ENCODE assay signal across 23 cellular contexts in the genomic region with DNA sequence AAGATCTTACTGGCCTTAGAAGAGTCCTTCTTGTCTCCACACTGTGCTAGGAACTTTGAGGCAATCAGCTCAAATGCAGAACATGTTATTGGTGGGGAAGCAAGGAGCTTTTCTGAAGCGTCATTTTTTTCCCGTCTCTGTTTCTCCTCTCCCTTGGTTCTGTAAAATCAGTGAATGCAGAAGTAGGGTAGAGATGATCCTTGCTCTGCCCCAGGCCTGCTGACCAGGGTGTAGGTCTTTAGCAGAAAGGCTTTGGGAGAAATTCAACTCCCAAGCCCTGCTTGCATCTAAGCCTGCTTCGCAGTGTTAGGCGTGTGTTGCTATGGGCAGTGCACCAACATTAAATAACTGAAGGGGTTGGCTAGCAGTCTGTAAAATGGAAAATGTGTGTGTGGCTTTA. TPM values are rescaled to one million over a fixed set of nuclear protein-coding genes. Genes with fewer than 3 reads are reported as not detected.
DNase-seq lines count a peak whose midpoint lies in the region; ATAC-seq, FAIRE-seq and TF ChIP-seq lines count a peak whose summit lies in the region.
"Had no signal": no experiment of that assay in that cellular context is flagged by ENCODE, and none has a peak within 500 bp of the region (broad histone marks: within the 10 kb centered on the region; RNA-seq: fewer than 3 reads in every experiment).

No MANE protein-coding gene starts in this region.

- no peak overlapping the region for H3K4me2 ChIP-seq in HepG2 (ENCODE audit: low read depth, low read length)

- WGBS in right lobe of liver (ENCODE audit: insufficient coverage, low coverage, low lambda C conversion rate, missing lambda C conversion rate) = 90% methylated on average over 4 of the region's 4 CpGs
- WGBS in HepG2 (ENCODE audit: low lambda C conversion rate) = over 99% methylated on average over 4 of the region's 4 CpGs
- WGBS in gastroesophageal sphincter (ENCODE audit: low coverage in 1 of 2), 2 donors = 62 to 70% methylated on average over 2 to 3 of the region's 4 CpGs

- no peak for TF ChIP-seq CTCF in right lobe of liver (IDR thresholded peaks at IDR 0.05)
- TF ChIP-seq CTCF in HepG2 (CRISPR knock-in tag; IDR thresholded peaks at IDR 0.05) = no peak
- TF ChIP-seq CTCF in gastroesophageal sphincter (IDR thresholded peaks at IDR 0.05) = no peak
- no peak for TF ChIP-seq CTCF in nephron progenitor cell (IDR thresholded peaks at IDR 0.05)

- no TSS peak for BruUV-seq in HepG2 (replicated peaks; lab: Mats Ljungman, UMichigan)

- peaks cover 31% of the 10 kb centered on the region for H3K36me3 Mint-ChIP-seq in nephron progenitor cell (ENCODE audit: low read depth)
- H3K36me3 Mint-ChIP-seq: activated naive CD8-positive, alpha-beta T cell treated with anti-CD3 and anti-CD28 coated beads for 36 hours had no signal

- TF ChIP-seq POLR2A in right lobe of liver (IDR thresholded peaks at IDR 0.05) (no peak), HepG2 (IDR thresholded peaks at IDR 0.05; ENCODE audit: insufficient read depth in 1 of 2, low read depth in 2 of 2, low read length in 2 of 2) (no peak), gastroesophageal sphincter (IDR thresholded peaks at IDR 0.05) (no peak)

- ATAC-seq in right lobe of liver (peak; percentile 24 to 65 (median 51)), HepG2 (no peak; the same call in 2 of the 3 replicates), gastroesophageal sphincter (peak; percentile 46), GM21825 (IDR thresholded peaks at IDR 0.05; ENCODE audit: unreplicated experiment) (no peak)
- no peak for ATAC-seq in stimulated activated naive CD8-positive, alpha-beta T cell treated with anti-CD3 and anti-CD28 coated beads, Interleukin-15, Interleukin-2, amounts not matched to agents 100 U/mL and 50 U/mL, for 24 hours
- ATAC-seq: activated CD4-positive, alpha-beta T cell treated with anti-CD3 and anti-CD28 coated beads for 36 hours; K562 had no signal

- H3K9me3 ChIP-seq in right lobe of liver (no peaks in the 10 kb centered on the region), HepG2 (ENCODE audit: low read length) (no peaks in the 10 kb centered on the region), gastroesophageal sphincter (no peaks in the 10 kb centered on the region)
- H3K9me3 ChIP-seq: MG63 had no signal

- CTCF ChIA-PET in HepG2 (lab: Yijun Ruan, JAX; ENCODE audit: low intra/inter-chr PET ratio, low total read pairs) = no interaction called here

- H3K27ac Mint-ChIP-seq in nephron progenitor cell = peak overlapping the region; percentile 95
- H3K27ac Mint-ChIP-seq: activated CD4-positive, alpha-beta T cell treated with anti-CD3 and anti-CD28 coated beads for 36 hours; activated naive CD8-positive, alpha-beta T cell treated with anti-CD3 and anti-CD28 coated beads for 36 hours; B cell; stimulated activated naive CD8-positive, alpha-beta T cell treated with anti-CD3 and anti-CD28 coated beads, Interleukin-15, Interleukin-2, amounts not matched to agents 100 ng/mL and 50 ng/mL, for 24 hours had no signal

- no peak for FAIRE-seq in HepG2 (lab: Jason Lieb, UNC)
- FAIRE-seq: islet of Langerhans, K562 had no signal

- POLR2A ChIA-PET in HepG2 (lab: Yijun Ruan, JAX) = no interaction called here

- no peaks in the 10 kb centered on the region for H3K27me3 ChIP-seq in right lobe of liver
- no peaks in the 10 kb centered on the region for H3K27me3 ChIP-seq in HepG2 (ENCODE audit: control insufficient read depth in 1 of 2, insufficient read depth in 2 of 2, low read length in 2 of 2)
- H3K27me3 ChIP-seq in gastroesophageal sphincter = no peaks in the 10 kb centered on the region
- H3K27me3 ChIP-seq: MG63 had no signal

- H3K9me3 Mint-ChIP-seq in nephron progenitor cell = no peaks in the 10 kb centered on the region
- H3K9me3 Mint-ChIP-seq: activated naive CD8-positive, alpha-beta T cell treated with anti-CD3 and anti-CD28 coated beads for 36 hours; stimulated activated naive CD8-positive, alpha-beta T cell treated with anti-CD3 and anti-CD28 coated beads, Interleukin-15, Interleukin-2, amounts not matched to agents 100 ng/mL and 50 ng/mL, for 24 hours had no signal

- TF ChIP-seq RAD21 in HepG2 (CRISPR knock-in tag; IDR thresholded peaks at IDR 0.05) = no peak

- H3K36me3 ChIP-seq in right lobe of liver = no peaks in the 10 kb centered on the region
- peaks cover 0 to 3% of the 10 kb centered on the region in 2 experiments; a peak in 2 of 5 replicates for H3K36me3 ChIP-seq in HepG2 (replicated peaks in 1 of 2; ENCODE audit: control insufficient read depth in 1 of 2, insufficient read depth in 2 of 2, low read length in 2 of 2)
- peaks cover 0 to 20% of the 10 kb centered on the region in 2 donors for H3K36me3 ChIP-seq in gastroesophageal sphincter

- H3K27me3 Mint-ChIP-seq in nephron progenitor cell (ENCODE audit: low read depth, poor library complexity) = no peaks in the 10 kb centered on the region

- peaks cover 22% of the 10 kb centered on the region for H3K4me1 Mint-ChIP-seq in nephron progenitor cell
- H3K4me1 Mint-ChIP-seq: activated CD4-positive, alpha-beta T cell treated with anti-CD3 and anti-CD28 coated beads for 36 hours; B cell had no signal

- H2AFZ ChIP-seq in HepG2 (ENCODE audit: low read length) = no peak overlapping the region

- no peak overlapping the region for H3K9ac ChIP-seq in HepG2 (ENCODE audit: insufficient read depth, low read depth, low read length)

- H3K4me3 Mint-ChIP-seq in nephron progenitor cell = no peak overlapping the region
- H3K4me3 Mint-ChIP-seq: activated CD4-positive, alpha-beta T cell treated with anti-CD3 and anti-CD28 coated beads for 36 hours; activated naive CD8-positive, alpha-beta T cell treated with anti-CD3 and anti-CD28 coated beads for 36 hours; B cell; stimulated activated naive CD8-positive, alpha-beta T cell treated with anti-CD3 and anti-CD28 coated beads, Interleukin-15, Interleukin-2, amounts not matched to agents 100 ng/mL and 50 ng/mL, for 24 hours had no signal

- H3K27ac ChIP-seq in right lobe of liver (no peak overlapping the region), HepG2 (ENCODE audit: extremely low read length, insufficient read depth, low read length) (no peak overlapping the region), gastroesophageal sphincter (no peak overlapping the region)

- H3K4me3 ChIP-seq in right lobe of liver (no peak overlapping the region), HepG2 (replicated peaks in 1 of 3; ENCODE audit: insufficient read depth in 1 of 3, low read depth in 2 of 3, low read length in 3 of 3) (no peak overlapping the region), gastroesophageal sphincter (no peak overlapping the region)
- H3K4me3 ChIP-seq: K562, MG63 had no signal

- H4K20me1 ChIP-seq in HepG2 (ENCODE audit: insufficient read depth, low read length) = no peaks in the 10 kb centered on the region

- no peaks in the 10 kb centered on the region for H3K79me2 ChIP-seq in HepG2 (ENCODE audit: insufficient read depth, low read length)

- H3K4me1 ChIP-seq in right lobe of liver (peaks cover 0 to 11% (median 0%) of the 10 kb centered on the region in 4 donors), HepG2 (ENCODE audit: insufficient read depth, low read length) (no peaks in the 10 kb centered on the region), gastroesophageal sphincter (peaks cover 0 to 21% (median 0%) of the 10 kb centered on the region in 3 donors)

- TF ChIP-seq EP300 in HepG2 (IDR thresholded peaks at IDR 0.05; ENCODE audit: low read depth in 2 of 2, low read length in 2 of 2) (no peak), HepG2 (CRISPR knock-in tag; IDR thresholded peaks at IDR 0.05; ENCODE audit: borderline replicate concordance) (no peak), gastroesophageal sphincter (IDR thresholded peaks at IDR 0.05) (no peak)

- DNase-seq in right lobe of liver (no peak), HepG2 (ENCODE audit: low spot score) (no peak), nephron progenitor cell (no peak), glomerular visceral epithelial cell (ENCODE audit: extremely low spot score) (no peak), KG1 (lab: John Stamatoyannopoulos, UW) (no peak)
- DNase-seq in stimulated activated naive CD8-positive, alpha-beta T cell treated with anti-CD3 and anti-CD28 coated beads, Interleukin-15, Interleukin-2, amounts not matched to agents 100 U/mL and 50 U/mL, for 24 hours = no peak
- DNase-seq: activated CD4-positive, alpha-beta T cell treated with anti-CD3 and anti-CD28 coated beads for 36 hours; activated CD8-positive, alpha-beta memory T cell treated with anti-CD3 and anti-CD28 coated beads for 24 hours; activated effector memory CD4-positive, alpha-beta T cell treated with Interleukin-2 at 50 U/mL for 16 hours; activated naive CD8-positive, alpha-beta T cell treated with anti-CD3 and anti-CD28 coated beads for 36 hours; cerebellar nuclear complex; DMS53; GOT3; MG63; NCI-H1436; NCI-H2107; T-helper 1 cell had no signal

- intact Hi-C loops in right lobe of liver (cut with DNase I) (no loop called here), HepG2 (cut with micrococcal nuclease; ENCODE audit: unreplicated experiment) (no loop called here)

- in situ Hi-C loops in HepG2 (cut with HindIII; ENCODE audit: extremely low pct_ligation_motif_present, low pct_unique_long_range_greater_than_20kb) = no loop called here

RNA-seq across cellular contexts. Expression of a gene that starts 45.8 kb away (rescaled TPM):
- 10 to 100 TPM; 12.0 to 19.0 (median 15.8) TPM for total RNA-seq in right lobe of liver
- total RNA-seq in HepG2 (2016; rRNA removed; fragmentation: Illumina TruSeq; extraction: Trizol) = 8.2 and 8.9 TPM in 2 replicates
- total RNA-seq in HepG2 (2016; cell fraction: cytosol; rRNA removed; fragmentation: Illumina TruSeq; extraction: Trizol; ENCODE audit: low read depth) = 0.91 and 1.1 TPM in 2 replicates
- total RNA-seq in HepG2 (2016; cell fraction: insoluble cytoplasmic fraction; rRNA removed; fragmentation: Illumina TruSeq; extraction: Trizol) = 8.5 and 8.6 TPM in 2 replicates
- 2.7 and 3.7 TPM in 2 replicates for total RNA-seq in HepG2 (2016; cell fraction: membrane; rRNA removed; fragmentation: Illumina TruSeq; extraction: Trizol)
- 19.3 and 22.1 TPM in 2 replicates for total RNA-seq in HepG2 (2016; cell fraction: nucleus; rRNA removed; fragmentation: Illumina TruSeq; extraction: Trizol)
- polyA plus RNA-seq in HepG2 (2011; rRNA removed) = 6.7 and 7.5 TPM in 2 replicates
- polyA plus RNA-seq in HepG2 (2011; cell fraction: cytosol; rRNA removed) = 5.4 and 5.6 TPM in 2 replicates
- polyA plus RNA-seq in HepG2 (2011; cell fraction: nucleus; rRNA removed) = 8.8 and 9.0 TPM in 2 replicates
- polyA plus RNA-seq in HepG2 (2012) = 7.3 and 8.1 TPM in 2 replicates
- 0.12 and 0.19 TPM in 2 replicates for polyA plus RNA-seq in HepG2 (2016; cell fraction: cytosol; fragmentation: Illumina TruSeq; extraction: Trizol; ENCODE audit: low read depth)
- 6.5 and 7.2 TPM in 2 replicates for polyA plus RNA-seq in HepG2 (2016; cell fraction: insoluble cytoplasmic fraction; fragmentation: Illumina TruSeq; extraction: Trizol; ENCODE audit: low read depth)
- 0.71 and 0.77 TPM in 2 replicates for polyA plus RNA-seq in HepG2 (2016; cell fraction: membrane; fragmentation: Illumina TruSeq; extraction: Trizol; ENCODE audit: low read depth)
- 8.4 and 10.2 TPM in 2 replicates for polyA plus RNA-seq in HepG2 (2016; cell fraction: nucleus; fragmentation: Illumina TruSeq; extraction: Trizol; ENCODE audit: insufficient read depth, low read depth)
- 2.9 and 20.7 TPM in 2 replicates for polyA minus RNA-seq in HepG2 (2011; rRNA and poly(A)+ RNA removed; ENCODE audit: low replicate concordance)
- 12.7 and 13.1 TPM in 2 replicates for polyA minus RNA-seq in HepG2 (2011; cell fraction: cytosol; rRNA and poly(A)+ RNA removed)
- polyA minus RNA-seq in HepG2 (2011; cell fraction: nucleus; rRNA and poly(A)+ RNA removed) = 42.2 and 48.4 TPM in 2 replicates
- total RNA-seq in gastroesophageal sphincter = 10 to 100 TPM; 48.9 to 78.9 (median 64.6) TPM

Comparison
In these comparisons a context has a peak if more than half of its experiments do, and no peak if none do; other contexts are left out.
1. ATAC-seq: peak in right lobe of liver (4 of 4) and gastroesophageal sphincter (single experiment); none in HepG2 (single experiment), GM21825 (single experiment) and stimulated activated naive CD8-positive, alpha-beta T cell treated with anti-CD3 and anti-CD28 coated beads, Interleukin-15, Interleukin-2, amounts not matched to agents 100 U/mL and 50 U/mL, for 24 hours (single experiment).